22 cellular contexts compared by ENCODE assay signal in genomic region chr14:89550761-89551283, GRCh38.
DNase-seq lines count a peak whose midpoint lies in the region; ATAC-seq and TF ChIP-seq lines count a peak whose summit lies in the region.
"Had no signal": no experiment of that assay in that cellular context is flagged by ENCODE, and none has a peak within 500 bp of the region (broad histone marks: within the 10 kb centered on the region; RNA-seq: fewer than 3 reads in every experiment).

No MANE protein-coding gene starts in this region.

- no peak overlapping the region for H3K4me3 ChIP-seq in breast epithelium
- H3K4me3 ChIP-seq: body of pancreas, coronary artery, prostate gland, tibial nerve had no signal

- TF ChIP-seq CTCF in activated CD8-positive, alpha-beta T cell treated with anti-CD3 and anti-CD28 coated beads for 36 hours (IDR thresholded peaks at IDR 0.05), result no peak
- TF ChIP-seq CTCF in breast epithelium (IDR thresholded peaks at IDR 0.05), result no peak

- H3K4me1 ChIP-seq in breast epithelium, result no peaks in the 10 kb centered on the region
- H3K4me1 ChIP-seq: prostate gland had no signal

- H3K27ac Mint-ChIP-seq in activated CD8-positive, alpha-beta T cell treated with anti-CD3 and anti-CD28 coated beads for 36 hours, result peak overlapping the region; percentile 16
- no peak overlapping the region for H3K27ac Mint-ChIP-seq in activated CD8-positive, alpha-beta T cell treated with anti-CD3 and anti-CD28 coated beads, Interleukin-2, amount 10 ng/mL, durations not matched to agents 7 days and 5 days
- peak overlapping the region; percentile 18 to 53 for H3K27ac Mint-ChIP-seq in T-cell

- CTCF ChIA-PET in activated CD8-positive, alpha-beta T cell treated with anti-CD3 and anti-CD28 coated beads for 36 hours (lab: Charles Lee), result interaction anchor here (1.5 kb wide), 1 partner anchor 36 kb away, joined by 4 read pairs; no protein-coding TSS in a partner anchor
- CTCF ChIA-PET in activated CD8-positive, alpha-beta T cell treated with anti-CD3 and anti-CD28 coated beads, Interleukin-2, amount 10 ng/mL, durations not matched to agents 7 days and 5 days (lab: Charles Lee), result interaction anchor here (0.6 to 0.8 kb wide), 2 partner anchors 68 to 388 kb away, joined by 3 read pairs; no protein-coding TSS in a partner anchor
- CTCF ChIA-PET in T-cell (lab: Charles Lee), result interaction anchor here in 1 of 2 donors (0.6 kb wide), 1 partner anchor 104 kb away, joined by 3 read pairs; no protein-coding TSS in a partner anchor

- H3K27ac ChIP-seq in breast epithelium, result no peak overlapping the region
- H3K27ac ChIP-seq: 22Rv1, body of pancreas, coronary artery, prostate gland, tibial nerve had no signal

- H3K36me3 Mint-ChIP-seq in activated CD8-positive, alpha-beta T cell treated with anti-CD3 and anti-CD28 coated beads for 36 hours (ENCODE audit: low read depth), result peaks cover 26% of the 10 kb centered on the region
- H3K36me3 Mint-ChIP-seq in activated CD8-positive, alpha-beta T cell treated with anti-CD3 and anti-CD28 coated beads, Interleukin-2, amount 10 ng/mL, durations not matched to agents 7 days and 5 days (ENCODE audit: low read depth), result peaks cover 11% of the 10 kb centered on the region
- H3K36me3 Mint-ChIP-seq in T-cell, result peaks cover 37% of the 10 kb centered on the region

- POLR2A ChIA-PET in activated CD8-positive, alpha-beta T cell treated with anti-CD3 and anti-CD28 coated beads for 36 hours (lab: Charles Lee), result interaction anchor here (0.7 kb wide), 1 partner anchor 186 kb away, joined by 5 read pairs; no protein-coding TSS in a partner anchor
- POLR2A ChIA-PET in activated CD8-positive, alpha-beta T cell treated with anti-CD3 and anti-CD28 coated beads, Interleukin-2, amount 10 ng/mL, durations not matched to agents 7 days and 5 days (lab: Charles Lee), result interaction anchor here (1.0 kb wide), 1 partner anchor 121 kb away, joined by 3 read pairs; no protein-coding TSS in a partner anchor
- POLR2A ChIA-PET in T-cell (lab: Charles Lee), result interaction anchor here (0.6 to 0.7 kb wide), 2 partner anchors 11 to 218 kb away, joined by 3 read pairs; no protein-coding TSS in a partner anchor

- no peaks in the 10 kb centered on the region for H3K9me3 Mint-ChIP-seq in activated CD8-positive, alpha-beta T cell treated with anti-CD3 and anti-CD28 coated beads for 36 hours
- no peaks in the 10 kb centered on the region for H3K9me3 Mint-ChIP-seq in activated CD8-positive, alpha-beta T cell treated with anti-CD3 and anti-CD28 coated beads, Interleukin-2, amount 10 ng/mL, durations not matched to agents 7 days and 5 days (ENCODE audit: insufficient read depth)
- no peaks in the 10 kb centered on the region for H3K9me3 Mint-ChIP-seq in T-cell

- no peaks in the 10 kb centered on the region for H3K27me3 Mint-ChIP-seq in activated CD8-positive, alpha-beta T cell treated with anti-CD3 and anti-CD28 coated beads for 36 hours
- no peaks in the 10 kb centered on the region for H3K27me3 Mint-ChIP-seq in activated CD8-positive, alpha-beta T cell treated with anti-CD3 and anti-CD28 coated beads, Interleukin-2, amount 10 ng/mL, durations not matched to agents 7 days and 5 days (ENCODE audit: low read depth)
- no peaks in the 10 kb centered on the region for H3K27me3 Mint-ChIP-seq in T-cell
- H3K27me3 Mint-ChIP-seq: T-helper 17 cell had no signal

- no peaks in the 10 kb centered on the region for H3K36me3 ChIP-seq in breast epithelium
- H3K36me3 ChIP-seq: prostate gland, tibial nerve had no signal

- peaks cover 46% of the 10 kb centered on the region for H3K4me1 Mint-ChIP-seq in activated CD8-positive, alpha-beta T cell treated with anti-CD3 and anti-CD28 coated beads for 36 hours (ENCODE audit: low read depth)
- peaks cover 17% of the 10 kb centered on the region for H3K4me1 Mint-ChIP-seq in activated CD8-positive, alpha-beta T cell treated with anti-CD3 and anti-CD28 coated beads, Interleukin-2, amount 10 ng/mL, durations not matched to agents 7 days and 5 days (ENCODE audit: low read depth)
- H3K4me1 Mint-ChIP-seq in T-cell, result peaks cover 57 to 71% (median 59%) of the 10 kb centered on the region in 3 donors

- ATAC-seq in activated CD8-positive, alpha-beta T cell treated with anti-CD3 and anti-CD28 coated beads for 36 hours, result no peak
- ATAC-seq in activated CD8-positive, alpha-beta T cell treated with anti-CD3 and anti-CD28 coated beads, Interleukin-2, amount 10 ng/mL, durations not matched to agents 7 days and 5 days, result no peak
- ATAC-seq in T-cell (replicated peaks in 1 of 4), result peak; percentile 19 to 55 (median 43)
- no peak for ATAC-seq in GM18505 (IDR thresholded peaks at IDR 0.05; ENCODE audit: unreplicated experiment)
- no peak for ATAC-seq in HG03196 (IDR thresholded peaks at IDR 0.05; ENCODE audit: unreplicated experiment)
- ATAC-seq: body of pancreas, T-helper 17 cell had no signal

- no peaks in the 10 kb centered on the region for H3K27me3 ChIP-seq in breast epithelium
- H3K27me3 ChIP-seq: body of pancreas, tibial nerve had no signal

- TF ChIP-seq POLR2A in breast epithelium (IDR thresholded peaks at IDR 0.05) (no peak), GM18505 (IDR thresholded peaks at IDR 0.05; ENCODE audit: borderline replicate concordance, extremely low read depth, insufficient read depth, insufficient read length) (no peak)

- DNase-seq in activated CD8-positive, alpha-beta T cell treated with anti-CD3 and anti-CD28 coated beads for 36 hours, result no peak
- no peak for DNase-seq in activated CD8-positive, alpha-beta T cell treated with anti-CD3 and anti-CD28 coated beads, Interleukin-2, amount 10 ng/mL, durations not matched to agents 7 days and 5 days
- DNase-seq in T-cell (no peak), foreskin melanocyte (peak; percentile 85), pons (ENCODE audit: low spot score) (peak; percentile 61), breast epithelium (ENCODE audit: low spot score in 2 of 2) (no peak)
- DNase-seq: activated naive CD4-positive, alpha-beta T cell treated with Interleukin-2 at 50 U/mL for 16 hours; Calu3; HCEC 1CT; kidney glomerular epithelial cell; MV-4-11; NCI-H1694 treated with DMSO at 0.1 percent for 48 hours; NCI-H82; SHP77; T-helper 17 cell had no signal

- H3K9me3 ChIP-seq in breast epithelium, result no peaks in the 10 kb centered on the region
- H3K9me3 ChIP-seq: body of pancreas, prostate gland, tibial nerve had no signal

- H3K4me3 Mint-ChIP-seq in activated CD8-positive, alpha-beta T cell treated with anti-CD3 and anti-CD28 coated beads for 36 hours, result no peak overlapping the region
- no peak overlapping the region for H3K4me3 Mint-ChIP-seq in activated CD8-positive, alpha-beta T cell treated with anti-CD3 and anti-CD28 coated beads, Interleukin-2, amount 10 ng/mL, durations not matched to agents 7 days and 5 days
- peak overlapping the region in 1 of 3 donors; percentile 23 for H3K4me3 Mint-ChIP-seq in T-cell
- H3K4me3 Mint-ChIP-seq: T-helper 17 cell had no signal

- intact Hi-C loops in activated CD8-positive, alpha-beta T cell treated with anti-CD3 and anti-CD28 coated beads for 36 hours (cut with micrococcal nuclease), result no loop called here
- intact Hi-C loops in breast epithelium (cut with DNase I; ENCODE audit: low total_unique reads), result no loop called here

Comparison
In these comparisons a context has a peak if more than half of its experiments do, and no peak if none do; other contexts are left out.
1. ATAC-seq: peak in T-cell (4 of 4); none in activated CD8-positive, alpha-beta T cell treated with anti-CD3 and anti-CD28 coated beads for 36 hours (single experiment), activated CD8-positive, alpha-beta T cell treated with anti-CD3 and anti-CD28 coated beads, Interleukin-2, amount 10 ng/mL, durations not matched to agents 7 days and 5 days (single experiment), GM18505 (single experiment) and HG03196 (single experiment).
2. DNase-seq: peak in foreskin melanocyte (single experiment) and pons (single experiment); none in activated CD8-positive, alpha-beta T cell treated with anti-CD3 and anti-CD28 coated beads for 36 hours (single experiment), activated CD8-positive, alpha-beta T cell treated with anti-CD3 and anti-CD28 coated beads, Interleukin-2, amount 10 ng/mL, durations not matched to agents 7 days and 5 days (single experiment), T-cell (0 of 34) and breast epithelium (0 of 2).